In genomic region chr19:45076851-45077730, GRCh38 we compare ENCODE assay signal across 8 cellular contexts. TPM values are rescaled to one million over a fixed set of nuclear protein-coding genes. Genes with fewer than 3 reads are reported as not detected.
DNase-seq lines count a peak whose midpoint lies in the region; ATAC-seq and TF ChIP-seq lines count a peak whose summit lies in the region.

No MANE protein-coding gene starts in this region.

- H3K36me3 Mint-ChIP-seq in CD14-positive monocyte (peaks cover 14 to 23% of the 10 kb centered on the region in 2 donors), chondrocyte (ENCODE audit: low read depth) (peaks cover 4% of the 10 kb centered on the region), natural killer cell (peaks cover 6% of the 10 kb centered on the region)

- H3K27me3 ChIP-seq in Karpas-422 (ENCODE audit: low read length) = no peaks in the 10 kb centered on the region

- H3K4me1 Mint-ChIP-seq in CD14-positive monocyte (peaks cover 48% of the 10 kb centered on the region), chondrocyte (ENCODE audit: low read depth) (peaks cover 28% of the 10 kb centered on the region), natural killer cell (peaks cover 40 to 59% of the 10 kb centered on the region in 2 donors)

- peaks cover 23% of the 10 kb centered on the region for H3K36me3 ChIP-seq in Karpas-422 (ENCODE audit: insufficient read depth, low read length)

- H3K27me3 Mint-ChIP-seq in CD14-positive monocyte (ENCODE audit: low read depth in 3 of 3) = peaks cover 0 to 2% (median 0%) of the 10 kb centered on the region in 3 donors
- no peaks in the 10 kb centered on the region for H3K27me3 Mint-ChIP-seq in chondrocyte (ENCODE audit: low read depth)
- H3K27me3 Mint-ChIP-seq in natural killer cell (ENCODE audit: low read depth in 2 of 2) = no peaks in the 10 kb centered on the region

- DNase-seq in CD14-positive monocyte (ENCODE audit: low spot score) (no peak), Karpas-422 (peak; percentile 45), chondrocyte (ENCODE audit: low spot score) (no peak), natural killer cell (no peak), NCI-H1930 (lab: John Stamatoyannopoulos, UW) (no peak), NCI-H2081 treated with DMSO at 0.1 percent for 48 hours (lab: John Stamatoyannopoulos, UW) (no peak)
- DNase-seq in stimulated activated CD4-positive, alpha-beta T cell treated with anti-CD3 and anti-CD28 coated beads, Interleukin-4, amount 100 ng/mL, for 24 hours = no peak
- no peak for DNase-seq in activated effector memory CD4-positive, alpha-beta T cell treated with Interleukin-2 at 50 U/mL for 16 hours

- H3K9ac ChIP-seq in Karpas-422 (ENCODE audit: low read length) = peak overlapping the region; percentile 94

- H3K9me3 Mint-ChIP-seq in CD14-positive monocyte (no peaks in the 10 kb centered on the region), chondrocyte (ENCODE audit: low read depth) (no peaks in the 10 kb centered on the region), natural killer cell (no peaks in the 10 kb centered on the region)

- H3K9me3 ChIP-seq in Karpas-422 (ENCODE audit: low read length) = no peaks in the 10 kb centered on the region

- H3K4me1 ChIP-seq in Karpas-422 (ENCODE audit: low read length) = peaks cover 55% of the 10 kb centered on the region

- H3K27ac Mint-ChIP-seq in CD14-positive monocyte (peak overlapping the region; percentile 75 to 94 (median 91)), chondrocyte (ENCODE audit: unreplicated experiment) (no peak overlapping the region), natural killer cell (peak overlapping the region; percentile 82 to 89)

- H3K9me2 ChIP-seq in Karpas-422 (replicated peaks; ENCODE audit: insufficient read depth, low read length) = no peaks in the 10 kb centered on the region

- H3K4me3 Mint-ChIP-seq in CD14-positive monocyte (peak overlapping the region; percentile 89 to 93), chondrocyte (ENCODE audit: unreplicated experiment) (peak overlapping the region; percentile 51), natural killer cell (peak overlapping the region; percentile 89)

- peak overlapping the region; percentile 96 for H3K27ac ChIP-seq in Karpas-422 (ENCODE audit: low read length)

- TF ChIP-seq CTCF in CD14-positive monocyte (IDR thresholded peaks at IDR 0.05) = no peak
- no peak for TF ChIP-seq CTCF in chondrocyte (IDR thresholded peaks at IDR 0.05)
- no peak for TF ChIP-seq CTCF in natural killer cell (IDR thresholded peaks at IDR 0.05)

- intact Hi-C loops in CD14-positive monocyte (cut with micrococcal nuclease) (loop anchor here in 1 of 2 donors (5.0 kb wide), 1 partner anchor 100 kb away; the partner anchor contains the start of genes BLOC1S3 and TRAPPC6A), natural killer cell (cut with micrococcal nuclease) (loop anchor here (1.0 kb wide), 1 partner anchor 15 kb away; no protein-coding TSS in a partner anchor)

- H3K4me3 ChIP-seq in Karpas-422 (ENCODE audit: low read length) = peak overlapping the region; percentile 98

- H4K20me1 ChIP-seq in Karpas-422 (ENCODE audit: insufficient read depth, low read depth, low read length) = peaks cover 28% of the 10 kb centered on the region

- ATAC-seq in natural killer cell = no peak

- H2AFZ ChIP-seq in Karpas-422 (ENCODE audit: low read length) = no peak overlapping the region

- H3K79me2 ChIP-seq in Karpas-422 (ENCODE audit: low read length) = peaks cover 70% of the 10 kb centered on the region

- H3K4me2 ChIP-seq in Karpas-422 (ENCODE audit: low read depth, low read length, poor library complexity, severe bottlenecking) = peak overlapping the region; percentile 86

RNA-seq across cellular contexts. Expression of gene ZNF296, which starts 0.8 kb away (rescaled TPM):
- polyA plus RNA-seq in CD14-positive monocyte = 1 to 10 TPM; 3.8 to 6.5 TPM
- 3.9 and 4.7 TPM in 2 replicates for total RNA-seq in Karpas-422 (2014; rRNA removed; shearing (Covaris generic); ENCODE audit: low replicate concordance)
- total RNA-seq in chondrocyte = 0.12 to 0.58 TPM (median 0.49 TPM) in 3 replicates
- total RNA-seq in natural killer cell = 1 to 10 TPM; 5.1 to 8.0 (median 8.0) TPM

RNA-seq across cellular contexts. Expression of gene GEMIN7, which starts 2.0 kb away (rescaled TPM):
- polyA plus RNA-seq in CD14-positive monocyte = 10 to 100 TPM; 67.6 to 83.4 TPM
- 85.2 and 91.1 TPM in 2 replicates for total RNA-seq in Karpas-422 (2014; rRNA removed; shearing (Covaris generic); ENCODE audit: low replicate concordance)
- total RNA-seq in chondrocyte (14.7 to 21.7 TPM (median 17.8 TPM) in 3 replicates), natural killer cell (10 to 100 TPM; 27.7 to 28.7 (median 27.9) TPM)

RNA-seq across cellular contexts. Expression of gene PPP1R37, which starts 15.9 kb away (rescaled TPM):
- under 1 TPM; 0.10 to 0.22 TPM for polyA plus RNA-seq in CD14-positive monocyte
- 8.0 and 21.0 TPM in 2 replicates for total RNA-seq in Karpas-422 (2014; rRNA removed; shearing (Covaris generic); ENCODE audit: low replicate concordance)
- total RNA-seq in chondrocyte (23.9 to 30.2 TPM (median 24.0 TPM) in 3 replicates), natural killer cell (10 to 100 TPM; 23.8 to 29.3 (median 25.0) TPM)

RNA-seq across cellular contexts. Expression of gene CLASRP, which starts 38.2 kb away (rescaled TPM):
- polyA plus RNA-seq in CD14-positive monocyte = 1 to 10 TPM; 2.2 to 4.1 TPM
- total RNA-seq in Karpas-422 (2014; rRNA removed; shearing (Covaris generic); ENCODE audit: low replicate concordance) = 22.7 and 41.9 TPM in 2 replicates
- total RNA-seq in chondrocyte (43.4 to 63.6 TPM (median 49.1 TPM) in 3 replicates), natural killer cell (100 to 1,000 TPM; 142 to 160 (median 146) TPM)
